10 cellular contexts compared by ENCODE assay signal in genomic region chr10:21523557-21524008, GRCh38. TPM values are rescaled to one million over a fixed set of nuclear protein-coding genes. Genes with fewer than 3 reads are reported as not detected.
DNase-seq lines count a peak whose midpoint lies in the region; ATAC-seq and TF ChIP-seq lines count a peak whose summit lies in the region.
"Had no signal": no experiment of that assay in that cellular context is flagged by ENCODE, and none has a peak within 500 bp of the region (broad histone marks: within the 10 kb centered on the region; RNA-seq: fewer than 3 reads in every experiment).

No MANE protein-coding gene starts in this region.

- H3K36me3 Mint-ChIP-seq in naive thymus-derived CD4-positive, alpha-beta T cell, result peaks cover 0 to 8% (median 0%) of the 10 kb centered on the region in 5 donors

- H2AFZ ChIP-seq in neuron (ENCODE audit: low read depth, low read length), result no peak overlapping the region

- peaks cover 32% of the 10 kb centered on the region for H3K4me1 ChIP-seq in ectodermal cell (ENCODE audit: control insufficient read depth, insufficient read depth, low read length)
- peaks cover 61% of the 10 kb centered on the region for H3K4me1 ChIP-seq in neuron (ENCODE audit: insufficient read depth, low read length)
- H3K4me1 ChIP-seq in tibial artery, result peaks cover 0 to 5% (median under 1%) of the 10 kb centered on the region in 4 donors
- H3K4me1 ChIP-seq in naive thymus-derived CD4-positive, alpha-beta T cell (ENCODE audit: control insufficient read depth in 2 of 2, insufficient read depth in 2 of 2, low read length in 2 of 2), result peaks cover 20 to 33% of the 10 kb centered on the region in 2 donors

- POLR2A ChIA-PET in naive thymus-derived CD4-positive, alpha-beta T cell (lab: Charles Lee), result interaction anchor here (0.6 to 2.9 kb wide), 3 partner anchors 9 to 10 kb away, joined by 3 to 13 read pairs (median 7); partner anchors contain the start of gene MLLT10

- H3K27me3 ChIP-seq in ectodermal cell (ENCODE audit: control insufficient read depth, insufficient read depth, low read length, poor library complexity, severe bottlenecking), result no peaks in the 10 kb centered on the region
- no peaks in the 10 kb centered on the region for H3K27me3 ChIP-seq in neuron (ENCODE audit: insufficient read depth, low read length)
- H3K27me3 ChIP-seq in tibial artery, result peaks cover 0 to 48% of the 10 kb centered on the region in 2 donors
- peaks cover 19 to 23% of the 10 kb centered on the region in 2 donors for H3K27me3 ChIP-seq in naive thymus-derived CD4-positive, alpha-beta T cell (ENCODE audit: control insufficient read depth in 2 of 2, insufficient read depth in 2 of 2, low read length in 2 of 2)
- H3K27me3 ChIP-seq: foreskin keratinocyte had no signal

- H3K9me3 ChIP-seq in ectodermal cell (ENCODE audit: control insufficient read depth, low read length), result no peaks in the 10 kb centered on the region
- H3K9me3 ChIP-seq in neuron (ENCODE audit: low read length), result no peaks in the 10 kb centered on the region
- no peaks in the 10 kb centered on the region for H3K9me3 ChIP-seq in tibial artery
- H3K9me3 ChIP-seq in naive thymus-derived CD4-positive, alpha-beta T cell (ENCODE audit: control insufficient read depth in 2 of 3, low read length in 3 of 3), result no peaks in the 10 kb centered on the region

- H3K36me3 ChIP-seq in ectodermal cell (ENCODE audit: control insufficient read depth, insufficient read depth, low read length), result no peaks in the 10 kb centered on the region
- H3K36me3 ChIP-seq in neuron (ENCODE audit: insufficient read depth, low read length), result no peaks in the 10 kb centered on the region
- no peaks in the 10 kb centered on the region for H3K36me3 ChIP-seq in tibial artery
- H3K36me3 ChIP-seq in naive thymus-derived CD4-positive, alpha-beta T cell (ENCODE audit: control insufficient read depth in 2 of 3, insufficient read depth in 3 of 3, low read length in 3 of 3), result no peaks in the 10 kb centered on the region

- H3K4me3 Mint-ChIP-seq in naive thymus-derived CD4-positive, alpha-beta T cell, result peak overlapping the region in 3 of 10 donors; percentile 21 to 60 (median 44)

- H3K4me1 Mint-ChIP-seq in naive thymus-derived CD4-positive, alpha-beta T cell, result peaks cover 19 to 58% (median 50%) of the 10 kb centered on the region in 7 donors

- CTCF ChIA-PET in naive thymus-derived CD4-positive, alpha-beta T cell (lab: Charles Lee), result interaction anchor here (0.7 kb wide), 1 partner anchor 1258 kb away, joined by 3 read pairs; no protein-coding TSS in a partner anchor

- H3K4me3 ChIP-seq in ectodermal cell (ENCODE audit: insufficient read depth, low read depth, low read length) (peak overlapping the region; percentile 87), neuron (ENCODE audit: low read length) (peak overlapping the region; percentile 61), tibial artery (no peak overlapping the region)
- no peak overlapping the region for H3K4me3 ChIP-seq in naive thymus-derived CD4-positive, alpha-beta T cell (ENCODE audit: low read length)

- peak overlapping the region in 2 of 9 donors; percentile 26 to 50 for H3K27ac Mint-ChIP-seq in naive thymus-derived CD4-positive, alpha-beta T cell

- H3K27ac ChIP-seq in ectodermal cell (ENCODE audit: insufficient read depth, low read depth, low read length, poor library complexity, severe bottlenecking) (peak overlapping the region; percentile 99), tibial artery (no peak overlapping the region)
- H3K27ac ChIP-seq in naive thymus-derived CD4-positive, alpha-beta T cell (ENCODE audit: low read depth, low read length), result no peak overlapping the region
- H3K27ac ChIP-seq: foreskin keratinocyte had no signal

- peaks cover 39 to 73% (median 57%) of the 10 kb centered on the region in 5 donors for H3K27me3 Mint-ChIP-seq in naive thymus-derived CD4-positive, alpha-beta T cell

- no peak for ATAC-seq in naive thymus-derived CD4-positive, alpha-beta T cell
- ATAC-seq: foreskin keratinocyte had no signal

- intact Hi-C loops in tibial artery (cut with DNase I; ENCODE audit: low total_unique reads), result no loop called here
- intact Hi-C loops in naive thymus-derived CD4-positive, alpha-beta T cell (cut with micrococcal nuclease), result loop anchor here (2.0 to 10.0 kb wide), 3 partner anchors 479 to 1131 kb away; partner anchors contain the start of gene DNAJC1 (in 1 of the 2)

- DNase-seq in ELF-1 (ENCODE audit: low read depth, low spot score), result peak; percentile 45
- DNase-seq in NCI-H1092 treated with DMSO at 0.1 percent for 48 hours (lab: John Stamatoyannopoulos, UW), result peak; percentile 89
- DNase-seq in tibial artery, result no peak
- DNase-seq in activated CD4-positive, alpha-beta T cell treated with anti-CD3 and anti-CD28 coated beads, Interleukin-2, amount 50 U/mL, for 48 hours, result no peak
- DNase-seq in 8988T, result no peak
- DNase-seq in naive thymus-derived CD4-positive, alpha-beta T cell, result no peak
- DNase-seq: activated T-cell treated with anti-CD3 and anti-CD28 coated beads for 4 hours, foreskin keratinocyte had no signal

- 25 to 29% methylated on average over 3 of the region's 3 CpGs for WGBS in ectodermal cell, 2 experiments

- peaks cover 0 to 8% (median 0%) of the 10 kb centered on the region in 11 donors for H3K9me3 Mint-ChIP-seq in naive thymus-derived CD4-positive, alpha-beta T cell

- TF ChIP-seq CTCF in tibial artery (IDR thresholded peaks at IDR 0.05), result no peak

RNA-seq across cellular contexts. Expression of gene SKIDA1, which starts 1.9 kb away (rescaled TPM):
- 126 TPM for polyA plus RNA-seq in ectodermal cell (2013, experiment 1 of 4)
- polyA plus RNA-seq in ectodermal cell (2013, experiment 2 of 4), result 107 TPM
- 98.2 TPM for polyA plus RNA-seq in ectodermal cell (2013, experiment 3 of 4)
- 116 TPM for polyA plus RNA-seq in ectodermal cell (2013, experiment 4 of 4)
- total RNA-seq in naive thymus-derived CD4-positive, alpha-beta T cell, result under 1 TPM in 4 of 5 experiments, not detected in 1; 0.17 to 0.45 (median 0.28) TPM
- under 1 TPM in 1 of 2 donors, not detected in 1; 0.38 TPM for polyA plus RNA-seq in naive thymus-derived CD4-positive, alpha-beta T cell

RNA-seq across cellular contexts. Expression of gene MLLT10, which starts 10.4 kb away (rescaled TPM):
- polyA plus RNA-seq in ectodermal cell (2013, experiment 1 of 4), result 56.5 TPM
- 63.5 TPM for polyA plus RNA-seq in ectodermal cell (2013, experiment 2 of 4)
- polyA plus RNA-seq in ectodermal cell (2013, experiment 3 of 4), result 51.2 TPM
- 51.5 TPM for polyA plus RNA-seq in ectodermal cell (2013, experiment 4 of 4)
- 10 to 100 TPM; 50.0 to 74.2 (median 67.9) TPM for total RNA-seq in naive thymus-derived CD4-positive, alpha-beta T cell
- polyA plus RNA-seq in naive thymus-derived CD4-positive, alpha-beta T cell, result 1 to 10 TPM; 6.0 to 8.8 TPM

Comparison
In these comparisons a context has a peak if more than half of its experiments do, and no peak if none do; other contexts are left out.
1. DNase-seq: peak in ELF-1 (single experiment) and NCI-H1092 treated with DMSO at 0.1 percent for 48 hours (single experiment); none in tibial artery (0 of 2), activated CD4-positive, alpha-beta T cell treated with anti-CD3 and anti-CD28 coated beads, Interleukin-2, amount 50 U/mL, for 48 hours (0 of 2), 8988T (single experiment) and naive thymus-derived CD4-positive, alpha-beta T cell (0 of 9).
2. H3K4me3 ChIP-seq: peak in ectodermal cell (single experiment) and neuron (single experiment); none in tibial artery (0 of 2) and naive thymus-derived CD4-positive, alpha-beta T cell (single experiment).